9 cellular contexts compared by ENCODE assay signal in the genomic region with DNA sequence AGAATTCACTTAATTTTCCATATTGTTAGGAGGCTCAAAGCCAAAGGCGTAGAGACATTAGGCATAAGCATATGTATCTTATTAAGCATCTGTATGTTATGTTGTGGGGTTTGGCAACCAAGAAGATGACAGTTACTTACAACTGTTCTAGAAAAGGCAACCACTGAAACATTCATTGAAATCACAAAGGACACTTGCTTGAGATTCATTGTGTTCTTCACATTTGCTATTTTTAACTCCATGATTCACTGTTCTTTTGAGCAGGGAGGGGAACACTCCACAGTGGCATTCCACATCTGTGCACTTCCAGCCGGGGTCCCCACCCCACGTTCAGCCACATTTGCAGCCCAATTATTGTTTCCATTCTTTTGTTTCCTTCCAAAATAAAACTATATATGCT.
DNase-seq lines count a peak whose midpoint lies in the region; ATAC-seq, FAIRE-seq and TF ChIP-seq lines count a peak whose summit lies in the region.
"Had no signal": no experiment of that assay in that cellular context is flagged by ENCODE, and none has a peak within 500 bp of the region (broad histone marks: within the 10 kb centered on the region; RNA-seq: fewer than 3 reads in every experiment).

No MANE protein-coding gene starts in this region.

- peaks cover 2% of the 10 kb centered on the region for H3K79me2 ChIP-seq in astrocyte (ENCODE audit: insufficient read depth, low read length)

- H3K27me3 ChIP-seq in astrocyte (ENCODE audit: insufficient read depth, low read length): no peaks in the 10 kb centered on the region
- H3K27me3 ChIP-seq in spleen (replicated peaks in 1 of 7): no peaks in the 10 kb centered on the region
- H3K27me3 ChIP-seq: right lobe of liver had no signal

- H2AFZ ChIP-seq in astrocyte (ENCODE audit: low read depth, low read length): no peak overlapping the region

- H3K36me3 ChIP-seq in astrocyte (ENCODE audit: insufficient read depth, low read length) (peaks cover 2% of the 10 kb centered on the region), mesodermal cell (ENCODE audit: control insufficient read depth, insufficient read depth, low read length) (peaks cover 31% of the 10 kb centered on the region), spleen (no peaks in the 10 kb centered on the region)

- no CpG with 5 or more reads among the region's 3 CpGs for WGBS in mesodermal cell (ENCODE audit: insufficient coverage in 2 of 2), 2 experiments
- WGBS in spleen, 5 donors: 64 to 80% (median 70%) methylated on average over 3 of the region's 3 CpGs

- H3K4me1 Mint-ChIP-seq in astrocyte (ENCODE audit: low read depth, unreplicated experiment): peaks cover 16% of the 10 kb centered on the region

- ATAC-seq in GM18861 (IDR thresholded peaks at IDR 0.05; ENCODE audit: unreplicated experiment) (peak; percentile 10), HG03432 (IDR thresholded peaks at IDR 0.05; ENCODE audit: unreplicated experiment) (peak; percentile 40), HG02588 (IDR thresholded peaks at IDR 0.05; ENCODE audit: unreplicated experiment) (no peak)

- H3K9me3 ChIP-seq in astrocyte (ENCODE audit: insufficient read depth, low read depth, low read length) (no peaks in the 10 kb centered on the region), mesodermal cell (ENCODE audit: control insufficient read depth, low read length) (no peaks in the 10 kb centered on the region), spleen (no peaks in the 10 kb centered on the region)
- H3K9me3 ChIP-seq: right lobe of liver had no signal

- TF ChIP-seq CTCF in astrocyte (IDR thresholded peaks at IDR 0.05; ENCODE audit: insufficient read depth, low read depth, low read length) (no peak), spleen (IDR thresholded peaks at IDR 0.05 in 8 of 11, conservative IDR thresholded peaks at IDR 0.05 in 3 of 11) (no peak)

- peaks cover 14% of the 10 kb centered on the region for H3K36me3 Mint-ChIP-seq in astrocyte (ENCODE audit: low read depth, unreplicated experiment)

- H3K4me3 ChIP-seq in astrocyte (ENCODE audit: insufficient read depth, low read depth, low read length): no peak overlapping the region
- no peak overlapping the region for H3K4me3 ChIP-seq in mesodermal cell (ENCODE audit: extremely low read depth, insufficient read depth, low read length, poor library complexity, severe bottlenecking)
- no peak overlapping the region for H3K4me3 ChIP-seq in spleen
- H3K4me3 ChIP-seq: right lobe of liver had no signal

- peak overlapping the region; percentile 50 for H3K4me2 ChIP-seq in astrocyte (ENCODE audit: low read length)

- H4K20me1 ChIP-seq in astrocyte (ENCODE audit: insufficient read depth, low read length): peaks cover 6% of the 10 kb centered on the region

- FAIRE-seq in astrocyte (lab: Jason Lieb, UNC): peak; percentile 95

- no peaks in the 10 kb centered on the region for H3K27me3 Mint-ChIP-seq in astrocyte (ENCODE audit: low read depth, unreplicated experiment)

- H3K27ac ChIP-seq in astrocyte (ENCODE audit: low read depth, low read length) (peak overlapping the region; percentile 70), mesodermal cell (ENCODE audit: low read depth, low read length, severe bottlenecking) (peak overlapping the region; percentile 26), spleen (peak overlapping the region in 1 of 8 donors; percentile 7)

- peak overlapping the region; percentile 38 for H3K9ac ChIP-seq in astrocyte (ENCODE audit: low read length)

- H3K4me1 ChIP-seq in astrocyte (ENCODE audit: insufficient read depth, low read length): peaks cover 10% of the 10 kb centered on the region
- peaks cover 8% of the 10 kb centered on the region for H3K4me1 ChIP-seq in mesodermal cell (ENCODE audit: control insufficient read depth, insufficient read depth, low read length, poor library complexity, severe bottlenecking)
- H3K4me1 ChIP-seq in spleen: peaks cover 0 to 7% (median 2%) of the 10 kb centered on the region in 6 donors

- no peak for TF ChIP-seq POLR2A in spleen (IDR thresholded peaks at IDR 0.05)

- H3K4me3 Mint-ChIP-seq in astrocyte (ENCODE audit: unreplicated experiment): no peak overlapping the region

- no peaks in the 10 kb centered on the region for H3K9me3 Mint-ChIP-seq in astrocyte (ENCODE audit: unreplicated experiment)

- intact Hi-C loops in spleen (cut with DNase I; ENCODE audit: low total_unique reads): no loop called here

- DNase-seq in astrocyte (ENCODE audit: low read depth): peak; percentile 81
- DNase-seq in stimulated activated CD4-positive, alpha-beta T cell treated with anti-CD3 and anti-CD28 coated beads, Interleukin-12 subunit alpha, Interleukin-12 subunit beta, amount 100 ng/mL, for 4 hours: no peak
- no peak for DNase-seq in spleen
- no peak for DNase-seq in NCI-H1417 treated with DMSO at 0.1 percent for 48 hours (lab: John Stamatoyannopoulos, UW)
- DNase-seq: right lobe of liver had no signal

- peak overlapping the region; percentile 93 for H3K27ac Mint-ChIP-seq in astrocyte (ENCODE audit: unreplicated experiment)
